ENCODE assay signal across 1 cellular context in the genomic region with DNA sequence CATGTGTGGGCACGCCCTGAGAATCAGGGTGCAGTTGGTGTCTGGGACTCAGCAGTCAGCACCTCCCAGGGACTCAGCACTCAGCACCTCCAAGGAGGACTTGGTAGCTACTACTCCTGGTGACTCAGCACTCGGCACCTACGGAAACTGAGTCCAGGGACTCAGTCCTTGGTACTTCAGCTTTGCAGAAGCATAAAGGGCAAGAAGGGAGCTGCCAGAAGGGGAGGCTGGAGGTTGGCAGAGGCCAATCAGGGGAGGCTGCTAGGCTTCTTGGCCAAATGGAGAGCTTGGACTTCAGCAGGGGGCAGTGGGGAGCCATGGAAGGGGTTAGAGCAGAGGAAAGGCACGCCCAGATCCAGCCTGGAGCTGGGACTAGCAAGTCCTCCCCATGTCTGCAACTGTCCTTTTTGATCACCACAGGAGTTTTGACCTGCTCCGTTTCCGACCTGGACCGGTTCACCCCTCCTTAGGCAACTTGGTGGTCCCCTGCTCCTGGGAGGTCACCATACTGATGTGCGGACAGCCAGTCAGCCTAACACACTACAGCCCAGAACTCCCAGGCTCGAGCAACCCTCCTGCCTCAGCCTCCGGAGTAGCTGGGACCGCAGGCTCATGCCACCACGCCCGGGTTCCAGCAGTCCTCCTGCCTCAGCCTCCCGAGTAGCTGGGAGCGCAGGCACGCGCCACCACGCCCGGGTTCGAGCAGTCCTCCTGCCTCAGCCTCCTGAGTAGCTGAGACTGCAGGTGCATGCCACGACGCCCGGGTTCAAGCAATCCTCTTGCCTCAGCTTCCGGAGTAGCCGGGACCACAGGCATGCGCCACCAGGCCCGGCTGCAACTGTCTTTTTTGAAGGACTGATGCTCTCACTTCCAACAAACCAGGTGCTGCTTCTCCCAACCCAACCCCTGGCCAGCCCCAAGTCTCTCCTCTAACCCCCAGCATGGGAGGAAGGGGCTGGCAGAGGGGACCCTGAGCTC.
TF ChIP-seq lines count a peak whose summit lies in the region.

No MANE protein-coding gene starts in this region.

TF ChIP-seq in HCT116, 20 proteins besides CTCF, POLR2A, EP300 and RAD21:
- TF ChIP-seq POLR2AphosphoS5 (IDR thresholded peaks at IDR 0.05; ENCODE audit: low read depth, low read length): no peak
- no peak for TF ChIP-seq FOSL1 (IDR thresholded peaks at IDR 0.05; ENCODE audit: low read depth)
- TF ChIP-seq ZNF274 (IDR thresholded peaks at IDR 0.05; ENCODE audit: low read depth, low read length): no peak
- no peak for TF ChIP-seq EZH2phosphoT487 (IDR thresholded peaks at IDR 0.05; ENCODE audit: borderline replicate concordance)
- TF ChIP-seq REST (IDR thresholded peaks at IDR 0.05; ENCODE audit: low read depth): no peak
- no peak for TF ChIP-seq SIN3A (IDR thresholded peaks at IDR 0.05; ENCODE audit: low read depth)
- no peak for TF ChIP-seq EZH2 (IDR thresholded peaks at IDR 0.05)
- no peak for TF ChIP-seq CEBPB (IDR thresholded peaks at IDR 0.05; ENCODE audit: low read depth)
- TF ChIP-seq YY1 (IDR thresholded peaks at IDR 0.05; ENCODE audit: extremely low read depth, insufficient replicate concordance, low read depth, low read length): no peak
- TF ChIP-seq CBX3 (IDR thresholded peaks at IDR 0.05; ENCODE audit: low read depth): no peak
TF ChIP-seq in HCT116: peak in this region for 0.
